In genomic region chr19:401836-402535, GRCh38 we compare ENCODE assay signal across 1 cellular context.
TF ChIP-seq lines count a peak whose summit lies in the region.

No MANE protein-coding gene starts in this region.

TF ChIP-seq in K562, 482 proteins besides CTCF, POLR2A, EP300 and RAD21 (continued from another document):
- TF ChIP-seq, protein P1, sequence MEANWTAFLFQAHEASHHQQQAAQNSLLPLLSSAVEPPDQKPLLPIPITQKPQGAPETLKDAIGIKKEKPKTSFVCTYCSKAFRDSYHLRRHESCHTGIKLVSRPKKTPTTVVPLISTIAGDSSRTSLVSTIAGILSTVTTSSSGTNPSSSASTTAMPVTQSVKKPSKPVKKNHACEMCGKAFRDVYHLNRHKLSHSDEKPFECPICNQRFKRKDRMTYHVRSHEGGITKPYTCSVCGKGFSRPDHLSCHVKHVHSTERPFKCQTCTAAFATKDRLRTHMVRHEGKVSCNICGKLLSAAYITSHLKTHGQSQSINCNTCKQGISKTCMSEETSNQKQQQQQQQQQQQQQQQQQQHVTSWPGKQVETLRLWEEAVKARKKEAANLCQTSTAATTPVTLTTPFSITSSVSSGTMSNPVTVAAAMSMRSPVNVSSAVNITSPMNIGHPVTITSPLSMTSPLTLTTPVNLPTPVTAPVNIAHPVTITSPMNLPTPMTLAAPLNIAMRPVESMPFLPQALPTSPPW (CRISPR knock-in tag; IDR thresholded peaks at IDR 0.05), result peak; percentile 19; the same call in 1 of the 2 replicates
